ENCODE assay signal across 15 cellular contexts in genomic region chr7:112546723-112547513, GRCh38.
DNase-seq lines count a peak whose midpoint lies in the region; ATAC-seq, FAIRE-seq and TF ChIP-seq lines count a peak whose summit lies in the region.
"Had no signal": no experiment of that assay in that cellular context is flagged by ENCODE, and none has a peak within 500 bp of the region (broad histone marks: within the 10 kb centered on the region; RNA-seq: fewer than 3 reads in every experiment).

No MANE protein-coding gene starts in this region.

- no peak for ATAC-seq in lower lobe of right lung
- ATAC-seq in GM19328 (IDR thresholded peaks at IDR 0.05; ENCODE audit: unreplicated experiment): no peak

- H3K9ac ChIP-seq in H1 (replicated peaks in 1 of 4; ENCODE audit: extremely low read depth in 1 of 4, low read depth in 3 of 4, low read length in 3 of 4): no peak overlapping the region
- H3K9ac ChIP-seq: BLaER1 treated with 17β-estradiol and CSF1 and Interleukin-3, amounts not matched to agents 10 nM and 100 nM had no signal

- no peak overlapping the region for H3K27ac ChIP-seq in 22Rv1
- no peak overlapping the region for H3K27ac ChIP-seq in H1 (ENCODE audit: low read depth, low read length)
- no peak overlapping the region for H3K27ac ChIP-seq in lower lobe of right lung
- H3K27ac ChIP-seq in small intestine (ENCODE audit: low read depth in 1 of 2, low read length in 1 of 2): no peak overlapping the region
- H3K27ac ChIP-seq: BLaER1 treated with 17β-estradiol and CSF1 and Interleukin-3, amounts not matched to agents 10 nM and 100 nM; VCaP had no signal

- H4K20me1 ChIP-seq in H1 (replicated peaks in 1 of 2; ENCODE audit: control insufficient read depth in 1 of 2, insufficient read depth in 2 of 2, low read length in 2 of 2): no peaks in the 10 kb centered on the region
- H4K20me1 ChIP-seq: BLaER1 treated with 17β-estradiol and CSF1 and Interleukin-3, amounts not matched to agents 10 nM and 100 nM had no signal

- H2AK5ac ChIP-seq in H1 (ENCODE audit: low read depth, low read length): no peak overlapping the region

- TF ChIP-seq EP300 in H1 (IDR thresholded peaks at IDR 0.05; ENCODE audit: borderline replicate concordance in 1 of 2, low read depth in 2 of 2, low read length in 2 of 2): no peak

- H2AFZ ChIP-seq in H1 (ENCODE audit: low read length): no peak overlapping the region

- no peak overlapping the region for H2BK20ac ChIP-seq in H1 (ENCODE audit: low read length)

- H3K14ac ChIP-seq in H1 (ENCODE audit: insufficient read length): no peak overlapping the region

- H2BK5ac ChIP-seq in H1 (ENCODE audit: low read depth, low read length): no peak overlapping the region

- no peak for TF ChIP-seq POLR2A in H1 (IDR thresholded peaks at IDR 0.05; ENCODE audit: control extremely low read depth in 1 of 2, low read depth in 2 of 2, low read length in 2 of 2)

- H3K18ac ChIP-seq in H1 (ENCODE audit: extremely low read depth, low read length): no peak overlapping the region

- H3K79me1 ChIP-seq in H1 (ENCODE audit: low read depth, low read length): no peaks in the 10 kb centered on the region

- H3K4me3 ChIP-seq in H1 (ENCODE audit: extremely low read depth in 1 of 4, insufficient read depth in 2 of 4, low read depth in 3 of 4, low read length in 4 of 4): no peak overlapping the region
- H3K4me3 ChIP-seq in lower lobe of right lung: no peak overlapping the region
- H3K4me3 ChIP-seq in small intestine (ENCODE audit: low read depth in 1 of 2, low read length in 2 of 2): no peak overlapping the region
- H3K4me3 ChIP-seq: BLaER1 treated with 17β-estradiol and CSF1 and Interleukin-3, amounts not matched to agents 10 nM and 100 nM; MG63 had no signal

- H3K27ac Mint-ChIP-seq in immature natural killer cell: no peak overlapping the region
- H3K27ac Mint-ChIP-seq: activated naive CD8-positive, alpha-beta T cell had no signal

- H3K9me3 ChIP-seq in H1 (ENCODE audit: insufficient read depth in 2 of 2, low read depth in 1 of 2, low read length in 1 of 2) (peaks cover 0 to 9% of the 10 kb centered on the region in 2 experiments; a peak in 1 of 4 replicates), lower lobe of right lung (no peaks in the 10 kb centered on the region), small intestine (ENCODE audit: control insufficient read depth, low read depth) (no peaks in the 10 kb centered on the region)
- H3K9me3 ChIP-seq: MG63 had no signal

- peaks cover 0 to 3% (median 0%) of the 10 kb centered on the region in 6 donors for H3K9me3 Mint-ChIP-seq in immature natural killer cell

- no peak overlapping the region for H3K4me2 ChIP-seq in H1 (ENCODE audit: insufficient read depth in 1 of 2, low read depth in 2 of 2, low read length in 2 of 2)
- H3K4me2 ChIP-seq: BLaER1 treated with 17β-estradiol and CSF1 and Interleukin-3, amounts not matched to agents 10 nM and 100 nM had no signal

- H4K5ac ChIP-seq in H1 (ENCODE audit: insufficient read length, low read depth, low read length): no peak overlapping the region

- no peak overlapping the region for H2BK120ac ChIP-seq in H1 (replicated peaks; ENCODE audit: low read depth, low read length)

- intact Hi-C loops in lower lobe of right lung (cut with DNase I): no loop called here

- H3K4me3 Mint-ChIP-seq in immature natural killer cell: no peak overlapping the region
- H3K4me3 Mint-ChIP-seq: activated naive CD8-positive, alpha-beta T cell had no signal

- CTCF ChIA-PET in H1 (lab: Charles Lee; ENCODE audit: partially characterized antibody): interaction anchor here (0.6 to 1.6 kb wide), 19 partner anchors 8 to 742 kb away, joined by 3 to 4 read pairs (median 3); partner anchors contain the start of gene LSMEM1

- peak; percentile 68 to 71 for TF ChIP-seq RAD21 in H1 (IDR thresholded peaks at IDR 0.05 in 1 of 2, conservative IDR thresholded peaks at IDR 0.05 in 1 of 2; ENCODE audit: low read depth in 2 of 2, low read length in 2 of 2)

- no peak overlapping the region for H4K91ac ChIP-seq in H1 (replicated peaks; ENCODE audit: insufficient read length, low read length)

- no peak overlapping the region for H3K4ac ChIP-seq in H1 (replicated peaks; ENCODE audit: insufficient read length, low read depth, low read length)

- H3K23ac ChIP-seq in H1 (ENCODE audit: insufficient read length): no peak overlapping the region

- no peaks in the 10 kb centered on the region for H3K23me2 ChIP-seq in H1 (ENCODE audit: low read depth, low read length)

- peaks cover 0 to 5% (median 3%) of the 10 kb centered on the region in 3 donors for H3K27me3 Mint-ChIP-seq in immature natural killer cell (ENCODE audit: low read depth in 3 of 3)

- WGBS in H1 (ENCODE audit: extremely low coverage in 1 of 2, insufficient coverage in 1 of 2, insufficient read length in 1 of 2, insufficient replicate concordance in 2 of 2, low coverage in 1 of 2, low lambda C conversion rate in 2 of 2, missing lambda C conversion rate in 1 of 2), 2 experiments: 94% methylated on average over 24 of the region's 25 CpGs; no CpG with 5 or more reads in 1 of the 2 experiments
- WGBS in small intestine, 3 donors: 91 to 94% (median 93%) methylated on average over 25 of the region's 25 CpGs

- H3K4me1 ChIP-seq in H1 (replicated peaks in 1 of 4; ENCODE audit: control insufficient read depth in 3 of 4, insufficient read depth in 4 of 4, low read length in 3 of 4) (no peaks in the 10 kb centered on the region), lower lobe of right lung (no peaks in the 10 kb centered on the region), small intestine (ENCODE audit: control insufficient read depth in 2 of 2, insufficient read depth in 1 of 2, low read depth in 1 of 2, low read length in 1 of 2) (no peaks in the 10 kb centered on the region)
- H3K4me1 ChIP-seq: BLaER1 treated with 17β-estradiol and CSF1 and Interleukin-3, amounts not matched to agents 10 nM and 100 nM had no signal

- H4K8ac ChIP-seq in H1 (ENCODE audit: extremely low read depth, insufficient read depth, low read length): peak overlapping the region; percentile 72; the same call in 1 of the 2 replicates

- DNase-seq in EH (ENCODE audit: low read depth): peak; percentile 16
- DNase-seq in NCI-H69 (lab: John Stamatoyannopoulos, UW): peak; percentile 82
- DNase-seq in H1 (ENCODE audit: low read depth in 1 of 2, low spot score in 2 of 2): peak in 1 of 2 experiments; percentile 23
- DNase-seq in lower lobe of right lung: no peak
- DNase-seq in small intestine: no peak
- no peak for DNase-seq in immature natural killer cell
- DNase-seq: activated CD8-positive, alpha-beta memory T cell treated with anti-CD3 and anti-CD28 coated beads, Interleukin-2, amount 50 U/mL, for 48 hours; MG63; stimulated activated CD4-positive, alpha-beta T cell treated with anti-CD3 and anti-CD28 coated beads, Interleukin-4, amount 100 ng/mL, for 4 hours had no signal

- FAIRE-seq in H1 (lab: Jason Lieb, UNC): no peak
- FAIRE-seq in small intestine (lab: Jason Lieb, UNC): no peak
- FAIRE-seq: keratinocyte had no signal

- POLR2A ChIA-PET in H1 (lab: Charles Lee; ENCODE audit: partially characterized antibody): no interaction called here

- H2BK15ac ChIP-seq in H1 (ENCODE audit: low read length): no peak overlapping the region

- H2BK12ac ChIP-seq in H1 (ENCODE audit: low read depth, low read length): no peak overlapping the region

- no peaks in the 10 kb centered on the region for H3K79me2 ChIP-seq in H1 (ENCODE audit: control insufficient read depth in 1 of 2, insufficient read depth in 2 of 2, low read length in 2 of 2)

- no peaks in the 10 kb centered on the region for H3K36me3 Mint-ChIP-seq in immature natural killer cell
- H3K36me3 Mint-ChIP-seq: activated naive CD8-positive, alpha-beta T cell had no signal

- H3K56ac ChIP-seq in H1 (replicated peaks; ENCODE audit: insufficient read length, low read depth, low read length): no peak overlapping the region

- H3K4me1 Mint-ChIP-seq in immature natural killer cell: no peaks in the 10 kb centered on the region

- TF ChIP-seq CTCF in 22Rv1 (IDR thresholded peaks at IDR 0.05) (peak; percentile 21; the same call in 1 of the 2 replicates), H1 (IDR thresholded peaks at IDR 0.05; ENCODE audit: control extremely low read depth in 1 of 3, insufficient read depth in 1 of 3, low read depth in 1 of 3, low read length in 3 of 3) (peak; percentile 34 to 44 (median 35)), lower lobe of right lung (IDR thresholded peaks at IDR 0.05) (no peak)

- H3K36me3 ChIP-seq in H1 (ENCODE audit: control insufficient read depth in 2 of 4, insufficient read depth in 4 of 4, low read length in 3 of 4) (no peaks in the 10 kb centered on the region), lower lobe of right lung (no peaks in the 10 kb centered on the region), small intestine (ENCODE audit: control insufficient read depth in 2 of 2, insufficient read depth in 2 of 2, low read length in 2 of 2) (no peaks in the 10 kb centered on the region)
- H3K36me3 ChIP-seq: BLaER1 treated with 17β-estradiol and CSF1 and Interleukin-3, amounts not matched to agents 10 nM and 100 nM; MG63 had no signal

- H3K27me3 ChIP-seq in H1 (replicated peaks in 1 of 4; ENCODE audit: control insufficient read depth in 3 of 4, extremely low read depth in 1 of 4, insufficient read depth in 3 of 4, low read length in 3 of 4) (no peaks in the 10 kb centered on the region), lower lobe of right lung (ENCODE audit: low read depth) (no peaks in the 10 kb centered on the region), small intestine (ENCODE audit: control insufficient read depth in 2 of 2, insufficient read depth in 2 of 2, low read length in 2 of 2) (no peaks in the 10 kb centered on the region)
- H3K27me3 ChIP-seq: BLaER1 treated with 17β-estradiol and CSF1 and Interleukin-3, amounts not matched to agents 10 nM and 100 nM; MG63 had no signal

TF ChIP-seq in H1, 55 proteins besides CTCF, POLR2A, EP300 and RAD21:
- TF ChIP-seq YY1 (IDR thresholded peaks at IDR 0.05; ENCODE audit: low read depth, low read length) (peak; percentile 75; the same call in 1 of the 2 replicates), BACH1 (IDR thresholded peaks at IDR 0.05; ENCODE audit: low read length) (no peak), FOSL1 (IDR thresholded peaks at IDR 0.05; ENCODE audit: insufficient read depth, low read depth, low read length) (no peak), HDAC6 (IDR thresholded peaks at IDR 0.05; ENCODE audit: low read depth, low read length) (no peak)

Comparison
In these comparisons a context has a peak if more than half of its experiments do, and no peak if none do; other contexts are left out.
1. DNase-seq: peak in EH (single experiment) and NCI-H69 (single experiment); none in lower lobe of right lung (single experiment), small intestine (single experiment) and immature natural killer cell (0 of 3).